8 cellular contexts compared by ENCODE assay signal in the genomic region with DNA sequence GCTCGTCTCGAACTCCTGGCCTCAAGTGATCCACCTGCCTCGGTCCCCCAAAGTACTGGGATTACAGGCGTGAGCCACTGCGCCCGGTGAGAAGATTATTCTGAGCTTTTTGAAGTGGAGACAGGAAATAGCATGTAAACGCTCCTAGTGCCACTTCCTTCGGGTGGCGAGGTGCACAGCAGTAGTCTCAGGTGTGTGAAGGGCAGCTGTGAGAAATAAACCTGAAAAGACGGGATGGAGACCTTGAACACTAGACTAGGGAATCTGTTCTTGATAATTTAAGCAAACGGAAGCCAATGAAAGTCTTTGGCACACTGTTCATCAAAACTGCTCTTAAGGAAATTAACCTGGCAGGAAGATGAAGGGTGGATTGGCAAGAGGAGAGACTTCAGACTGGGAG. TPM values are rescaled to one million over a fixed set of nuclear protein-coding genes. Genes with fewer than 3 reads are reported as not detected.
DNase-seq lines count a peak whose midpoint lies in the region; ATAC-seq and TF ChIP-seq lines count a peak whose summit lies in the region.

No MANE protein-coding gene starts in this region.

- no peak for TF ChIP-seq CTCF in HCT116 (IDR thresholded peaks at IDR 0.05 in 2 of 3, conservative IDR thresholded peaks at IDR 0.05 in 1 of 3; ENCODE audit: borderline replicate concordance in 1 of 3, insufficient read depth in 1 of 3, low read depth in 2 of 3, low read length in 2 of 3)
- TF ChIP-seq CTCF in WERI-Rb-1 (IDR thresholded peaks at IDR 0.05; ENCODE audit: low read depth, low read length): no peak
- TF ChIP-seq CTCF in fibroblast of lung (conservative IDR thresholded peaks at IDR 0.05 in 1 of 2, IDR thresholded peaks at IDR 0.05 in 1 of 2; ENCODE audit: low read depth in 1 of 2, low read length in 2 of 2): no peak

- no peak for TF ChIP-seq RAD21 in HCT116 (IDR thresholded peaks at IDR 0.05; ENCODE audit: low read depth)

- H4K20me1 ChIP-seq in HCT116 (ENCODE audit: insufficient read depth) (no peaks in the 10 kb centered on the region), fibroblast of lung (ENCODE audit: control insufficient read depth, extremely low read depth, insufficient read depth, low read length) (no peaks in the 10 kb centered on the region)

- RAD21 ChIA-PET in HCT116 (lab: Charles Lee; ENCODE audit: low non-redundant PET in 1 of 2, low total read pairs in 2 of 2, uncharacterized antibody in 2 of 2, unreplicated experiment in 2 of 2): interaction anchor here in 1 of 2 experiments (0.6 kb wide), 1 partner anchor 860 kb away, joined by 4 read pairs; no protein-coding TSS in a partner anchor

- peaks cover 0 to 16% of the 10 kb centered on the region in 2 experiments; a peak in 2 of 4 replicates for H3K4me1 ChIP-seq in HCT116 (ENCODE audit: control insufficient read depth in 1 of 2, insufficient read depth in 2 of 2, low read length in 2 of 2)
- H3K4me1 ChIP-seq in fibroblast of lung (ENCODE audit: control insufficient read depth, extremely low read depth, insufficient read depth, low read length): peaks cover 2% of the 10 kb centered on the region

- H3K9me2 ChIP-seq in HCT116 (ENCODE audit: insufficient read depth): no peaks in the 10 kb centered on the region

- H3K36me3 ChIP-seq in HCT116 (ENCODE audit: control insufficient read depth in 1 of 2, insufficient read depth in 2 of 2, low read length in 2 of 2) (no peaks in the 10 kb centered on the region), WERI-Rb-1 (no peaks in the 10 kb centered on the region), fibroblast of lung (ENCODE audit: control insufficient read depth, insufficient read depth, low read length) (no peaks in the 10 kb centered on the region)

- H2AFZ ChIP-seq in HCT116 (ENCODE audit: low read depth, low read length, poor library complexity, severe bottlenecking) (peak overlapping the region; percentile 87), fibroblast of lung (ENCODE audit: low read length) (peak overlapping the region; percentile 90)

- H3K4me2 ChIP-seq in HCT116 (ENCODE audit: low read length) (peak overlapping the region; percentile 90), fibroblast of lung (ENCODE audit: extremely low read depth, insufficient read depth, low read length) (peak overlapping the region; percentile 36)

- H3K79me2 ChIP-seq in HCT116 (ENCODE audit: insufficient read depth, low read length): no peaks in the 10 kb centered on the region
- no peaks in the 10 kb centered on the region for H3K79me2 ChIP-seq in fibroblast of lung (ENCODE audit: control insufficient read depth, insufficient read depth, low read length)

- intact Hi-C loops in HCT116 (cut with micrococcal nuclease): no loop called here

- no peaks in the 10 kb centered on the region for H3K27me3 ChIP-seq in HCT116 (ENCODE audit: insufficient read depth, low read length)
- H3K27me3 ChIP-seq in WERI-Rb-1 (ENCODE audit: insufficient read depth, low read depth, severe bottlenecking): no peaks in the 10 kb centered on the region
- H3K27me3 ChIP-seq in fibroblast of lung (ENCODE audit: control insufficient read depth, insufficient read depth, low read length): no peaks in the 10 kb centered on the region

- H3K4me3 ChIP-seq in HCT116 (replicated peaks in 1 of 2; ENCODE audit: low read depth in 1 of 2, low read length in 2 of 2) (peak overlapping the region; percentile 67 to 76), WERI-Rb-1 (ENCODE audit: low read depth, low read length) (peak overlapping the region; percentile 87), fibroblast of lung (replicated peaks in 1 of 4; ENCODE audit: control extremely low read depth in 1 of 4, insufficient read depth in 1 of 4, low read depth in 3 of 4, low read length in 4 of 4) (peak overlapping the region; percentile 43 to 77 (median 62)), skeletal muscle cell (ENCODE audit: low read depth, low read length) (peak overlapping the region; percentile 71)

- no TSS peak for BruUV-seq in HCT116 (replicated peaks; lab: Mats Ljungman, UMichigan)

- H3K9me3 ChIP-seq in HCT116 (ENCODE audit: control insufficient read depth in 1 of 2, insufficient read depth in 1 of 2, low read depth in 1 of 2, low read length in 2 of 2) (no peaks in the 10 kb centered on the region), WERI-Rb-1 (ENCODE audit: severe bottlenecking) (peaks cover 8% of the 10 kb centered on the region), fibroblast of lung (ENCODE audit: control insufficient read depth, insufficient read depth, low read depth, low read length) (no peaks in the 10 kb centered on the region)

- peak; percentile 11 for ATAC-seq in HCT116
- no peak for ATAC-seq in GM18517 (IDR thresholded peaks at IDR 0.05; ENCODE audit: unreplicated experiment)
- no peak for ATAC-seq in esophagus mucosa

- POLR2A ChIA-PET in HCT116 (lab: Charles Lee): no interaction called here

- CTCF ChIA-PET in HCT116 (lab: Charles Lee): interaction anchor here (1.0 to 1.3 kb wide), 3 partner anchors 25 to 40 kb away, joined by 3 to 4 read pairs (median 3); a partner anchor contains a TSS

- H3K9ac ChIP-seq in HCT116 (ENCODE audit: low read length) (peak overlapping the region; percentile 68), fibroblast of lung (ENCODE audit: insufficient read depth, low read length) (no peak overlapping the region)

- H3K27ac ChIP-seq in HCT116 (ENCODE audit: low read depth, low read length): no peak overlapping the region
- no peak overlapping the region for H3K27ac ChIP-seq in WERI-Rb-1
- no peak overlapping the region for H3K27ac ChIP-seq in fibroblast of lung (ENCODE audit: insufficient read depth, low read length)

- no peak for DNase-seq in HCT116 (ENCODE audit: low read depth, low spot score)
- peak; percentile 48 for DNase-seq in WERI-Rb-1
- peak in 1 of 2 donors; percentile 10 for DNase-seq in fibroblast of lung (ENCODE audit: low read depth in 2 of 2)
- no peak for DNase-seq in skeletal muscle cell (ENCODE audit: low read depth)
- DNase-seq in NCI-H128 (lab: John Stamatoyannopoulos, UW; ENCODE audit: unreplicated experiment): no peak
- no peak for DNase-seq in DMS79 (lab: John Stamatoyannopoulos, UW)

- no peak for TF ChIP-seq POLR2A in HCT116 (IDR thresholded peaks at IDR 0.05; ENCODE audit: borderline replicate concordance, extremely low read depth, insufficient read depth, insufficient read length)

TF ChIP-seq in HCT116, 20 proteins besides CTCF, POLR2A, EP300 and RAD21:
- TF ChIP-seq ZFX (IDR thresholded peaks at IDR 0.05) (no peak), SIN3A (IDR thresholded peaks at IDR 0.05; ENCODE audit: low read depth) (no peak)
- TF ChIP-seq, protein P1, sequence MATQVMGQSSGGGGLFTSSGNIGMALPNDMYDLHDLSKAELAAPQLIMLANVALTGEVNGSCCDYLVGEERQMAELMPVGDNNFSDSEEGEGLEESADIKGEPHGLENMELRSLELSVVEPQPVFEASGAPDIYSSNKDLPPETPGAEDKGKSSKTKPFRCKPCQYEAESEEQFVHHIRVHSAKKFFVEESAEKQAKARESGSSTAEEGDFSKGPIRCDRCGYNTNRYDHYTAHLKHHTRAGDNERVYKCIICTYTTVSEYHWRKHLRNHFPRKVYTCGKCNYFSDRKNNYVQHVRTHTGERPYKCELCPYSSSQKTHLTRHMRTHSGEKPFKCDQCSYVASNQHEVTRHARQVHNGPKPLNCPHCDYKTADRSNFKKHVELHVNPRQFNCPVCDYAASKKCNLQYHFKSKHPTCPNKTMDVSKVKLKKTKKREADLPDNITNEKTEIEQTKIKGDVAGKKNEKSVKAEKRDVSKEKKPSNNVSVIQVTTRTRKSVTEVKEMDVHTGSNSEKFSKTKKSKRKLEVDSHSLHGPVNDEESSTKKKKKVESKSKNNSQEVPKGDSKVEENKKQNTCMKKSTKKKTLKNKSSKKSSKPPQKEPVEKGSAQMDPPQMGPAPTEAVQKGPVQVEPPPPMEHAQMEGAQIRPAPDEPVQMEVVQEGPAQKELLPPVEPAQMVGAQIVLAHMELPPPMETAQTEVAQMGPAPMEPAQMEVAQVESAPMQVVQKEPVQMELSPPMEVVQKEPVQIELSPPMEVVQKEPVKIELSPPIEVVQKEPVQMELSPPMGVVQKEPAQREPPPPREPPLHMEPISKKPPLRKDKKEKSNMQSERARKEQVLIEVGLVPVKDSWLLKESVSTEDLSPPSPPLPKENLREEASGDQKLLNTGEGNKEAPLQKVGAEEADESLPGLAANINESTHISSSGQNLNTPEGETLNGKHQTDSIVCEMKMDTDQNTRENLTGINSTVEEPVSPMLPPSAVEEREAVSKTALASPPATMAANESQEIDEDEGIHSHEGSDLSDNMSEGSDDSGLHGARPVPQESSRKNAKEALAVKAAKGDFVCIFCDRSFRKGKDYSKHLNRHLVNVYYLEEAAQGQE (IDR thresholded peaks at IDR 0.05; ENCODE audit: low read depth): no peak

RNA-seq across cellular contexts. Expression of a gene that starts 0.4 kb away (rescaled TPM):
- 7.8 TPM for total RNA-seq in HCT116 (2021; ENCODE audit: unreplicated experiment)
- 2.5 and 3.5 TPM in 2 replicates for polyA plus RNA-seq in HCT116 (2012)
- total RNA-seq in fibroblast of lung: 14.0 and 15.9 TPM in 2 replicates
- polyA plus RNA-seq in fibroblast of lung: 4.3 and 6.9 TPM in 2 replicates
- 1.5 and 2.9 TPM in 2 replicates for polyA plus RNA-seq in fibroblast of lung (2012)
- 1.1 and 2.4 TPM in 2 replicates for polyA minus RNA-seq in fibroblast of lung (ENCODE audit: low replicate concordance)
- 1.6 TPM for total RNA-seq in esophagus mucosa

RNA-seq across cellular contexts. Expression of a gene that starts 39.6 kb away (rescaled TPM):
- total RNA-seq in HCT116 (2021; ENCODE audit: unreplicated experiment): 0.20 TPM
- 0.21 and 0.36 TPM in 2 replicates for polyA plus RNA-seq in HCT116 (2012)
- total RNA-seq in fibroblast of lung: 0.33 and 0.51 TPM in 2 replicates
- polyA plus RNA-seq in fibroblast of lung: 0.82 and 1.9 TPM in 2 replicates
- polyA plus RNA-seq in fibroblast of lung (2012): 0.31 and 1.1 TPM in 2 replicates
- polyA minus RNA-seq in fibroblast of lung (ENCODE audit: low replicate concordance): not detected in 2 replicates
- total RNA-seq in esophagus mucosa: 0.16 TPM

RNA-seq across cellular contexts. Expression of a gene that starts 40.8 kb away (rescaled TPM):
- total RNA-seq in HCT116 (2021; ENCODE audit: unreplicated experiment) (30.7 TPM), fibroblast of lung (32.4 and 36.2 TPM in 2 replicates), esophagus mucosa (20.8 TPM)
- 11.7 and 12.2 TPM in 2 replicates for polyA plus RNA-seq in HCT116 (2012)
- polyA plus RNA-seq in fibroblast of lung: 9.2 and 15.4 TPM in 2 replicates
- 9.8 and 11.7 TPM in 2 replicates for polyA plus RNA-seq in fibroblast of lung (2012)
- polyA minus RNA-seq in fibroblast of lung (ENCODE audit: low replicate concordance): 84.3 and 118 TPM in 2 replicates
